Comparison of ENCODE assay signal across 12 cellular contexts in genomic region chr4:77175201-77175610, GRCh38.
"Had no signal": no experiment of that assay in that cellular context is flagged by ENCODE, and none has a peak within 500 bp of the region (broad histone marks: within the 10 kb centered on the region; RNA-seq: fewer than 3 reads in every experiment).

No MANE protein-coding gene starts in this region.

- H3K27ac ChIP-seq: brain microvascular endothelial cell, ovary, uterus had no signal

- H3K4me1 ChIP-seq: uterus had no signal

- DNase-seq: activated CD4-positive, alpha-beta memory T cell treated with anti-CD3 and anti-CD28 coated beads for 36 hours; activated CD4-positive, alpha-beta T cell treated with anti-CD3 and anti-CD28 coated beads for 1 hour; activated gamma-delta T cell treated with Interleukin-2 at 50 U/mL for 16 hours; activated naive CD8-positive, alpha-beta T cell treated with anti-CD3 and anti-CD28 coated beads for 36 hours; activated T-cell treated with anti-CD3 and anti-CD28 coated beads, Interleukin-2, amount 50 U/mL, for 72 hours; brain microvascular endothelial cell; erythroblast; hippocampal formation; ovary; stimulated activated CD4-positive, alpha-beta T cell treated with anti-CD3 and anti-CD28 coated beads, Interleukin-4, amount 100 ng/mL, for 1 hour; stimulated activated CD8-positive, alpha-beta memory T cell treated with anti-CD3 and anti-CD28 coated beads, Interleukin-4, amount 100 ng/mL, for 48 hours; uterus had no signal

- H3K27me3 ChIP-seq: ovary, uterus had no signal

- H3K4me3 ChIP-seq: ovary, uterus had no signal

- ATAC-seq: activated T-cell treated with anti-CD3 and anti-CD28 coated beads, Interleukin-2, amount 50 U/mL, for 72 hours had no signal

- H3K36me3 ChIP-seq: brain microvascular endothelial cell, ovary, uterus had no signal

- H3K9me3 ChIP-seq: ovary, uterus had no signal
